In the genomic region with DNA sequence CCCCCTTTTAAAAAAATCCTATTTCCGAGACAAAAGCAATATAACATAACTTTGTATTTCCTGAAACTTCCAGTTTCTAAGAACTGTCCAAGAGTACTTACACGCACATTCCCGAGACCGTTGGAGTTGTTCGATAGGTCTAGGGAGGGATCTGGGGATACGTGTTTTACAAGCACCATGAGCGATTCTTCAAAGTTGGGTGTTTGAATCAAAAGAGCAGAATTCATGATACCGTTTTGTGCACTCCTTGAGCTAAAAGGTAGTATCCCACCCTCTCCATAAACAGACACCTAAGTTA, we compare ENCODE assay signal across 8 cellular contexts. TPM values are rescaled to one million over a fixed set of nuclear protein-coding genes. Genes with fewer than 3 reads are reported as not detected.
A peak's percentile ranks its signal among the peaks of the same experiment; 100 is the strongest.
DNase-seq lines count a peak whose midpoint lies in the region; ATAC-seq and TF ChIP-seq lines count a peak whose summit lies in the region.

No MANE protein-coding gene starts in this region.

- no peaks in the 10 kb centered on the region for H3K27me3 Mint-ChIP-seq in CD8-positive, alpha-beta memory T cell
- H3K27me3 Mint-ChIP-seq in naive thymus-derived CD8-positive, alpha-beta T cell, result no peaks in the 10 kb centered on the region

- TF ChIP-seq CTCF in Loucy (conservative IDR thresholded peaks at IDR 0.05; ENCODE audit: low read length), result no peak
- no peak for TF ChIP-seq CTCF in colonic mucosa (IDR thresholded peaks at IDR 0.05)

- H3K4me1 Mint-ChIP-seq in CD8-positive, alpha-beta memory T cell, result peaks cover 27 to 43% (median 31%) of the 10 kb centered on the region in 3 donors
- H3K4me1 Mint-ChIP-seq in naive thymus-derived CD8-positive, alpha-beta T cell, result peaks cover 21 to 58% (median 40%) of the 10 kb centered on the region in 4 donors

- peak overlapping the region; percentile 44; the same call in 1 of the 2 replicates for H2AFZ ChIP-seq in Loucy (ENCODE audit: low read length)

- H3K9me3 Mint-ChIP-seq in CD8-positive, alpha-beta memory T cell, result no peaks in the 10 kb centered on the region
- no peaks in the 10 kb centered on the region for H3K9me3 Mint-ChIP-seq in naive thymus-derived CD8-positive, alpha-beta T cell

- no peaks in the 10 kb centered on the region for H3K9me2 ChIP-seq in Loucy (replicated peaks; ENCODE audit: low read depth, low read length)

- CTCF ChIA-PET in CD8-positive, alpha-beta memory T cell (lab: Charles Lee), result interaction anchor here (2.2 to 2.3 kb wide), 2 partner anchors 9 to 64 kb away, joined by 6 to 18 read pairs; no protein-coding TSS in a partner anchor

- peaks cover 0 to 30% (median 3%) of the 10 kb centered on the region in 3 donors for H3K36me3 Mint-ChIP-seq in CD8-positive, alpha-beta memory T cell
- peaks cover 0 to 2% (median 0%) of the 10 kb centered on the region in 3 donors for H3K36me3 Mint-ChIP-seq in naive thymus-derived CD8-positive, alpha-beta T cell

- peak overlapping the region; percentile 84 for H3K4me3 ChIP-seq in CD8-positive, alpha-beta memory T cell (ENCODE audit: low read length)
- peak overlapping the region; percentile 73 for H3K4me3 ChIP-seq in Loucy (ENCODE audit: low read length, poor library complexity, severe bottlenecking)
- H3K4me3 ChIP-seq in colonic mucosa, result peak overlapping the region; percentile 99

- DNase-seq in CD8-positive, alpha-beta memory T cell, result no peak
- DNase-seq in colonic mucosa (no peak), ureter (ENCODE audit: low spot score) (no peak)
- no peak for DNase-seq in naive thymus-derived CD8-positive, alpha-beta T cell

- peaks cover 39% of the 10 kb centered on the region for H4K20me1 ChIP-seq in Loucy (ENCODE audit: insufficient read depth, low read length, poor library complexity, severe bottlenecking)

- H3K36me3 ChIP-seq in CD8-positive, alpha-beta memory T cell (ENCODE audit: insufficient read depth, low read length), result peaks cover 2% of the 10 kb centered on the region
- H3K36me3 ChIP-seq in Loucy (ENCODE audit: insufficient read depth, low read length) (no peaks in the 10 kb centered on the region), colonic mucosa (no peaks in the 10 kb centered on the region)

- intact Hi-C loops in colonic mucosa (cut with DNase I), result loop anchor here (5.0 kb wide), 1 partner anchor 65 kb away; the partner anchor contains the start of gene ARL8B

- H3K9ac ChIP-seq in Loucy (ENCODE audit: low read depth, low read length, poor library complexity, severe bottlenecking) (peak overlapping the region; percentile 81), colonic mucosa (ENCODE audit: low read depth in 2 of 2, low read length in 2 of 2) (peak overlapping the region; percentile 64 to 71)

- peaks cover 48% of the 10 kb centered on the region for H3K79me2 ChIP-seq in Loucy (ENCODE audit: insufficient read depth, low read length)

- peaks cover 9% of the 10 kb centered on the region; the same call in 1 of the 2 replicates for H3F3A ChIP-seq in Loucy (ENCODE audit: low read depth)

- peak overlapping the region; percentile 87 for H3K4me2 ChIP-seq in Loucy (ENCODE audit: low read depth, low read length, poor library complexity, severe bottlenecking)

- ATAC-seq in naive thymus-derived CD8-positive, alpha-beta T cell, result peak in 1 of 2 donors; percentile 5
- ATAC-seq in HG03354 (IDR thresholded peaks at IDR 0.05; ENCODE audit: poor library complexity, severe bottlenecking, unreplicated experiment), result no peak
- no peak for ATAC-seq in HG02884 (IDR thresholded peaks at IDR 0.05; ENCODE audit: unreplicated experiment)
- ATAC-seq in HG03457 (IDR thresholded peaks at IDR 0.05; ENCODE audit: unreplicated experiment), result no peak

- peak overlapping the region; percentile 93 for H3K27ac ChIP-seq in CD8-positive, alpha-beta memory T cell (ENCODE audit: low read depth, low read length)
- peak overlapping the region; percentile 25 for H3K27ac ChIP-seq in colonic mucosa

- no peaks in the 10 kb centered on the region for H3K27me3 ChIP-seq in CD8-positive, alpha-beta memory T cell (ENCODE audit: insufficient read depth, low read length, poor library complexity, severe bottlenecking)
- peaks cover 6% of the 10 kb centered on the region for H3K27me3 ChIP-seq in Loucy (ENCODE audit: insufficient read depth, low read length, poor library complexity, severe bottlenecking)
- no peaks in the 10 kb centered on the region for H3K27me3 ChIP-seq in colonic mucosa

- H3K27ac Mint-ChIP-seq in CD8-positive, alpha-beta memory T cell, result peak overlapping the region; percentile 90 to 98 (median 94)
- peak overlapping the region; percentile 45 to 95 (median 91) for H3K27ac Mint-ChIP-seq in naive thymus-derived CD8-positive, alpha-beta T cell

- peaks cover 17% of the 10 kb centered on the region for H3K4me1 ChIP-seq in CD8-positive, alpha-beta memory T cell (ENCODE audit: insufficient read depth, low read length)
- H3K4me1 ChIP-seq in Loucy (ENCODE audit: insufficient read depth, low read length, poor library complexity, severe bottlenecking) (peaks cover 68% of the 10 kb centered on the region), colonic mucosa (no peaks in the 10 kb centered on the region)

- H3K9me3 ChIP-seq in CD8-positive, alpha-beta memory T cell (ENCODE audit: low read length), result no peaks in the 10 kb centered on the region
- H3K9me3 ChIP-seq in Loucy (ENCODE audit: insufficient read depth, low read depth, low read length) (no peaks in the 10 kb centered on the region), colonic mucosa (no peaks in the 10 kb centered on the region)

- H3K4me3 Mint-ChIP-seq in CD8-positive, alpha-beta memory T cell, result peak overlapping the region; percentile 90 to 100 (median 96)
- peak overlapping the region; percentile 82 to 98 (median 92) for H3K4me3 Mint-ChIP-seq in naive thymus-derived CD8-positive, alpha-beta T cell

- POLR2A ChIA-PET in CD8-positive, alpha-beta memory T cell (lab: Charles Lee), result interaction anchor here (3.8 kb wide), 1 partner anchor 11 kb away, joined by 62 read pairs; no protein-coding TSS in a partner anchor
- POLR2A ChIA-PET in naive thymus-derived CD8-positive, alpha-beta T cell (lab: Charles Lee), result interaction anchor here (1.1 to 5.1 kb wide), 3 partner anchors 10 to 32 kb away, joined by 4 to 116 read pairs (median 6); no protein-coding TSS in a partner anchor

RNA-seq across cellular contexts. Expression of gene EDEM1, which starts 0.7 kb away (rescaled TPM):
- total RNA-seq in CD8-positive, alpha-beta memory T cell, result 100 to 1,000 TPM; 120 to 121 TPM
- polyA plus RNA-seq in CD8-positive, alpha-beta memory T cell, result 39.7 TPM
- total RNA-seq in colonic mucosa (10 to 100 TPM; 38.9 to 49.7 TPM), ureter (57.3 TPM)
- total RNA-seq in naive thymus-derived CD8-positive, alpha-beta T cell, result 100 to 1,000 TPM; 108 to 109 TPM
- 10 to 100 TPM; 25.5 to 31.0 (median 26.0) TPM for polyA plus RNA-seq in naive thymus-derived CD8-positive, alpha-beta T cell
